Comparison of ENCODE assay signal across 8 cellular contexts in genomic region chr5:150001660-150002493, GRCh38. TPM values are rescaled to one million over a fixed set of nuclear protein-coding genes. Genes with fewer than 3 reads are reported as not detected.
DNase-seq lines count a peak whose midpoint lies in the region; ATAC-seq and TF ChIP-seq lines count a peak whose summit lies in the region.

No MANE protein-coding gene starts in this region.

- peak overlapping the region; percentile 79 to 97 (median 94) for H3K27ac Mint-ChIP-seq in CD8-positive, alpha-beta memory T cell
- peak overlapping the region; percentile 95 for H3K27ac Mint-ChIP-seq in activated T-cell treated with anti-CD3 and anti-CD28 coated beads, Interleukin-2, amount 50 U/mL, for 24 hours

- H3K4me1 ChIP-seq in CD8-positive, alpha-beta memory T cell (ENCODE audit: insufficient read depth, low read length), result peaks cover 20% of the 10 kb centered on the region
- peaks cover 22% of the 10 kb centered on the region for H3K4me1 ChIP-seq in PC-3 (ENCODE audit: insufficient read depth, low read length)
- peaks cover 23% of the 10 kb centered on the region for H3K4me1 ChIP-seq in neuron (ENCODE audit: insufficient read depth, low read length)
- peaks cover 7% of the 10 kb centered on the region for H3K4me1 ChIP-seq in thymus (ENCODE audit: control insufficient read depth, insufficient read depth, low read length)

- peak; percentile 83 for TF ChIP-seq CTCF in PC-3 (conservative IDR thresholded peaks at IDR 0.05; ENCODE audit: low read depth, low read length)

- peak; percentile 41 to 69 (median 55) for DNase-seq in CD8-positive, alpha-beta memory T cell
- DNase-seq in PC-3 (peak; percentile 84), fibroblast of peridontal ligament (ENCODE audit: extremely low read depth) (peak; percentile 80)
- peak; percentile 60 for DNase-seq in activated T-cell treated with anti-CD3 and anti-CD28 coated beads, Interleukin-2, amount 50 U/mL, for 24 hours

- no peaks in the 10 kb centered on the region for H3K27me3 ChIP-seq in CD8-positive, alpha-beta memory T cell (ENCODE audit: insufficient read depth, low read length, poor library complexity, severe bottlenecking)
- no peaks in the 10 kb centered on the region for H3K27me3 ChIP-seq in PC-3 (ENCODE audit: low read length)
- no peaks in the 10 kb centered on the region for H3K27me3 ChIP-seq in neuron (ENCODE audit: insufficient read depth, low read length)
- H3K27me3 ChIP-seq in thymus (ENCODE audit: control insufficient read depth, insufficient read depth), result no peaks in the 10 kb centered on the region

- H3K9ac ChIP-seq in PC-3 (ENCODE audit: low read length), result peak overlapping the region; percentile 93

- H3F3A ChIP-seq in PC-3 (ENCODE audit: low read length, unreplicated experiment), result no peaks in the 10 kb centered on the region

- no peaks in the 10 kb centered on the region for H3K9me3 ChIP-seq in CD8-positive, alpha-beta memory T cell (ENCODE audit: low read length)
- H3K9me3 ChIP-seq in PC-3 (ENCODE audit: low read length) (no peaks in the 10 kb centered on the region), neuron (ENCODE audit: low read length) (no peaks in the 10 kb centered on the region), thymus (ENCODE audit: control insufficient read depth) (no peaks in the 10 kb centered on the region)

- H3K36me3 Mint-ChIP-seq in CD8-positive, alpha-beta memory T cell, result peaks cover 0 to 43% (median 7%) of the 10 kb centered on the region in 3 donors
- H3K36me3 Mint-ChIP-seq in activated T-cell treated with anti-CD3 and anti-CD28 coated beads, Interleukin-2, amount 50 U/mL, for 24 hours (ENCODE audit: low read depth), result peaks cover 59% of the 10 kb centered on the region

- peaks cover 35 to 66% (median 58%) of the 10 kb centered on the region in 3 donors for H3K4me1 Mint-ChIP-seq in CD8-positive, alpha-beta memory T cell
- peaks cover 52% of the 10 kb centered on the region for H3K4me1 Mint-ChIP-seq in activated T-cell treated with anti-CD3 and anti-CD28 coated beads, Interleukin-2, amount 50 U/mL, for 24 hours (ENCODE audit: low read depth)

- H3K79me2 ChIP-seq in PC-3 (ENCODE audit: low read length), result peaks cover 60% of the 10 kb centered on the region

- intact Hi-C loops in PC-3 (cut with micrococcal nuclease), result loop anchor here (1.0 to 10.0 kb wide), 5 partner anchors 15 to 267 kb away; partner anchors contain the start of gene PPARGC1B

- H3K27me3 Mint-ChIP-seq in CD8-positive, alpha-beta memory T cell, result no peaks in the 10 kb centered on the region
- H3K27me3 Mint-ChIP-seq in activated T-cell treated with anti-CD3 and anti-CD28 coated beads, Interleukin-2, amount 50 U/mL, for 24 hours, result no peaks in the 10 kb centered on the region

- H2AFZ ChIP-seq in PC-3 (ENCODE audit: low read length), result peak overlapping the region; percentile 76; the same call in 1 of the 2 replicates
- no peak overlapping the region for H2AFZ ChIP-seq in neuron (ENCODE audit: low read depth, low read length)

- peak overlapping the region; percentile 88 to 96 (median 90) for H3K4me3 Mint-ChIP-seq in CD8-positive, alpha-beta memory T cell
- peak overlapping the region; percentile 87 for H3K4me3 Mint-ChIP-seq in activated T-cell treated with anti-CD3 and anti-CD28 coated beads, Interleukin-2, amount 50 U/mL, for 24 hours

- peaks cover 11% of the 10 kb centered on the region for H4K20me1 ChIP-seq in PC-3 (ENCODE audit: low read length)

- ATAC-seq in GM19324 (IDR thresholded peaks at IDR 0.05; ENCODE audit: low FRiP score, unreplicated experiment) (peak; percentile 43), HG03457 (IDR thresholded peaks at IDR 0.05; ENCODE audit: unreplicated experiment) (peak; percentile 44), PC-3 (peak; percentile 53)

- H3K27ac ChIP-seq in CD8-positive, alpha-beta memory T cell (ENCODE audit: low read depth, low read length), result peak overlapping the region; percentile 73
- H3K27ac ChIP-seq in PC-3 (ENCODE audit: low read length) (no peak overlapping the region), thymus (ENCODE audit: low read depth) (peak overlapping the region; percentile 1)

- TSS peak; percentile 52 for BruUV-seq in PC-3 (replicated peaks; lab: Mats Ljungman, UMichigan)

- CTCF ChIA-PET in CD8-positive, alpha-beta memory T cell (lab: Charles Lee), result interaction anchor here (1.7 kb wide), 1 partner anchor 168 kb away, joined by 4 read pairs; no protein-coding TSS in a partner anchor
- CTCF ChIA-PET in PC-3 (lab: Charles Lee), result no interaction called here

- peak overlapping the region; percentile 81 for H3K4me3 ChIP-seq in CD8-positive, alpha-beta memory T cell (ENCODE audit: low read length)
- H3K4me3 ChIP-seq in PC-3 (ENCODE audit: low read length) (peak overlapping the region; percentile 89), neuron (ENCODE audit: low read length) (peak overlapping the region; percentile 92), thymus (ENCODE audit: low read length) (peak overlapping the region; percentile 92)

- WGBS in thymus, result 22% methylated on average over 9 of the region's 9 CpGs

- peaks cover 1% of the 10 kb centered on the region for H3K36me3 ChIP-seq in CD8-positive, alpha-beta memory T cell (ENCODE audit: insufficient read depth, low read length)
- H3K36me3 ChIP-seq in PC-3 (ENCODE audit: low read depth, low read length) (peaks cover 22% of the 10 kb centered on the region), neuron (ENCODE audit: insufficient read depth, low read length) (peaks cover 17% of the 10 kb centered on the region), thymus (ENCODE audit: control insufficient read depth, insufficient read depth) (peaks cover 8% of the 10 kb centered on the region)

- no peaks in the 10 kb centered on the region for H3K9me2 ChIP-seq in PC-3 (replicated peaks; ENCODE audit: low read length)

- POLR2A ChIA-PET in CD8-positive, alpha-beta memory T cell (lab: Charles Lee), result no interaction called here
- POLR2A ChIA-PET in PC-3 (lab: Charles Lee; ENCODE audit: unreplicated experiment), result interaction anchor here (0.5 kb wide), 1 partner anchor 655 kb away, joined by 4 read pairs; no protein-coding TSS in a partner anchor

- H3K4me2 ChIP-seq in PC-3 (ENCODE audit: low read length), result peak overlapping the region; percentile 96

- H3K9me3 Mint-ChIP-seq in CD8-positive, alpha-beta memory T cell, result no peaks in the 10 kb centered on the region
- H3K9me3 Mint-ChIP-seq in activated T-cell treated with anti-CD3 and anti-CD28 coated beads, Interleukin-2, amount 50 U/mL, for 24 hours, result no peaks in the 10 kb centered on the region

RNA-seq across cellular contexts. Expression of gene HMGXB3, which starts 1.3 kb away (rescaled TPM):
- 10 to 100 TPM; 36.8 to 40.7 TPM for total RNA-seq in CD8-positive, alpha-beta memory T cell
- 15.3 TPM for polyA plus RNA-seq in CD8-positive, alpha-beta memory T cell
- total RNA-seq in PC-3 (2014; rRNA removed), result 56.6 and 84.7 TPM in 2 replicates
- 27.0 TPM for polyA plus RNA-seq in thymus

RNA-seq across cellular contexts. Expression of gene TIGD6, which starts 1.4 kb away (rescaled TPM):
- 1 to 10 TPM; 3.0 to 3.1 TPM for total RNA-seq in CD8-positive, alpha-beta memory T cell
- 1.5 TPM for polyA plus RNA-seq in CD8-positive, alpha-beta memory T cell
- total RNA-seq in PC-3 (2014; rRNA removed), result 3.8 and 5.7 TPM in 2 replicates
- 4.1 TPM for polyA plus RNA-seq in thymus

RNA-seq across cellular contexts. Expression of gene SLC26A2, which starts 41.3 kb away (rescaled TPM):
- total RNA-seq in CD8-positive, alpha-beta memory T cell, result 10 to 100 TPM in 1 of 2 experiments, 1 to 10 TPM in 1; 9.7 to 10.2 TPM
- polyA plus RNA-seq in CD8-positive, alpha-beta memory T cell, result 4.6 TPM
- 10.8 and 13.1 TPM in 2 replicates for total RNA-seq in PC-3 (2014; rRNA removed)
- 5.3 TPM for polyA plus RNA-seq in thymus

RNA-seq across cellular contexts. Expression of gene PDE6A, which starts 57.3 kb away (rescaled TPM):
- not detected for total RNA-seq in CD8-positive, alpha-beta memory T cell
- not detected for polyA plus RNA-seq in CD8-positive, alpha-beta memory T cell
- not detected in 2 replicates for total RNA-seq in PC-3 (2014; rRNA removed)
- polyA plus RNA-seq in thymus, result 0.16 TPM
